In the genomic region with DNA sequence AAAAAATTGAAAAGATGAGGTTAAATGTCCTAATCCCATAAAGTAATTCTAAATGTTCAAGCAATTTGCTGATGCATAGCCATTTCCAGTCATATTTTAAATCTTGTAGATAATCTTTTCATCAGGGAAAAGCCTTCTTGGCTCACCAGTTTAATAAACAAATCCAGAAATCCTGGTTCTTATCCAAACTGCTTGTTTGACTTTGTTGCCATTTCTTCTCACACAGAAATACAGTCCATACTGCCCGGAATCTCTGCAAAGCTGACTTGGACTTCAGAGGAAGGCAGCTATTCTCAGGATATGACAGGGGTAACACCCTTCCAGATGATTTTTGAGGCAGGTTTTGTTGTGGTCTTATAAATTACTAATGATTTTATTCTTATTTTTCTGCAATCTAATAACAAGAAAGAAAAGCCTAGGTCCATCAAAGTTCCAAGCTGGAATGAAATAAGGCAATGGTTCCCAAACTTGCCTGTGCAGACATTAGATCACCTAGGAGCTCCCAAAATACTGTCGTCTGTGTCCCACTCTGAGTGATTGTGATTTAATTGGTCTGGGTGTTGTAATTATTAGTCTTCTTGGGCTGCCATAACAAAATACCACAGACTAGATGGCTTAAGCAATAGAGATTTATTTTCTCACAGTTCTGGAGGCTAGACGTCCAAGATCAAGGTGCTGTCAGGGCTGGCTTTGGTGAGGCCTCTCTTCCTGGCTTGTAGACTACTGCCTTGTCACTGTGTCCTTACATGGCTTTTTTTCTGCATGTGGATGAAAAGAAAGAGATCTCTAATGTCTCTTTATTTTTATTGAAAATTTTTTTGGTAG, we compare ENCODE assay signal across 24 cellular contexts. TPM values are rescaled to one million over a fixed set of nuclear protein-coding genes. Genes with fewer than 3 reads are reported as not detected.
DNase-seq lines count a peak whose midpoint lies in the region; ATAC-seq and TF ChIP-seq lines count a peak whose summit lies in the region.
"Had no signal": no experiment of that assay in that cellular context is flagged by ENCODE, and none has a peak within 500 bp of the region (broad histone marks: within the 10 kb centered on the region; RNA-seq: fewer than 3 reads in every experiment).

No MANE protein-coding gene starts in this region.

- no peaks in the 10 kb centered on the region for H4K20me1 ChIP-seq in Karpas-422 (ENCODE audit: insufficient read depth, low read depth, low read length)
- H4K20me1 ChIP-seq in hepatocyte (ENCODE audit: insufficient read depth, poor library complexity, severe bottlenecking): no peaks in the 10 kb centered on the region

- peaks cover 2% of the 10 kb centered on the region for H3K27me3 Mint-ChIP-seq in endothelial cell (ENCODE audit: unreplicated experiment)
- H3K27me3 Mint-ChIP-seq: CD4-positive, alpha-beta T cell had no signal

- H3K36me3 ChIP-seq in Karpas-422 (ENCODE audit: insufficient read depth, low read length) (peaks cover 7% of the 10 kb centered on the region; the same call in 1 of the 2 replicates), hepatocyte (replicated peaks; ENCODE audit: insufficient read depth, low read depth) (no peaks in the 10 kb centered on the region), stomach smooth muscle (ENCODE audit: control insufficient read depth in 2 of 2, insufficient read depth in 2 of 2, low read length in 2 of 2) (no peaks in the 10 kb centered on the region)
- H3K36me3 ChIP-seq: MG63 had no signal

- POLR2A ChIA-PET in HEK293T (lab: Yijun Ruan, JAX): no interaction called here

- CTCF ChIA-PET in HEK293T (lab: Yijun Ruan, JAX): no interaction called here

- peak overlapping the region; percentile 51 for H3K4me3 Mint-ChIP-seq in endothelial cell (ENCODE audit: unreplicated experiment)
- H3K4me3 Mint-ChIP-seq: CD4-positive, alpha-beta T cell; H9 had no signal

- H3K27me3 ChIP-seq in Karpas-422 (ENCODE audit: low read length) (no peaks in the 10 kb centered on the region), hepatocyte (no peaks in the 10 kb centered on the region), stomach smooth muscle (ENCODE audit: control insufficient read depth in 1 of 2, insufficient read depth in 2 of 2, low read length in 2 of 2) (no peaks in the 10 kb centered on the region)
- H3K27me3 ChIP-seq: MG63 had no signal

- no peaks in the 10 kb centered on the region for H3K4me1 Mint-ChIP-seq in endothelial cell (ENCODE audit: unreplicated experiment)
- H3K4me1 Mint-ChIP-seq: H9 had no signal

- no peak for ATAC-seq in HG02642 (IDR thresholded peaks at IDR 0.05; ENCODE audit: poor library complexity, unreplicated experiment)
- ATAC-seq: GM12878 had no signal

- no peaks in the 10 kb centered on the region for H3K9me3 ChIP-seq in Karpas-422 (ENCODE audit: low read length)
- no peaks in the 10 kb centered on the region for H3K9me3 ChIP-seq in hepatocyte (ENCODE audit: low read depth)
- no peaks in the 10 kb centered on the region for H3K9me3 ChIP-seq in stomach smooth muscle (ENCODE audit: control insufficient read depth in 2 of 2, low read length in 2 of 2)
- H3K9me3 ChIP-seq: MG63 had no signal

- DNase-seq in Karpas-422: no peak
- no peak for DNase-seq in endothelial cell (ENCODE audit: low spot score)
- DNase-seq in hepatocyte (ENCODE audit: low spot score): no peak
- DNase-seq in NCI-H526 treated with DMSO at 0.1 percent for 48 hours (lab: John Stamatoyannopoulos, UW): no peak
- no peak for DNase-seq in stimulated activated CD4-positive, alpha-beta T cell treated with anti-CD3 and anti-CD28 coated beads, Interleukin-12 subunit alpha, Interleukin-12 subunit beta, amount 100 ng/mL, for 4 hours
- no peak for DNase-seq in HEK293T (ENCODE audit: extremely low spot score)
- DNase-seq: CD4-positive, alpha-beta T cell; COR-L47; DMS 273 treated with DMSO at 0.1 percent for 48 hours; DMS79 treated with DMSO at 0.1 percent for 48 hours; H9; Kasumi-1; MG63; NCI-H1417; NCI-H1694 treated with DMSO at 0.1 percent for 48 hours; NCI-H2081 treated with DMSO at 0.1 percent for 48 hours; NCI-H2171 treated with DMSO at 0.1 percent for 48 hours; NCI-H526; OCI-M1; RPMI8226; SHP77 had no signal

- no peak overlapping the region for H3K27ac Mint-ChIP-seq in endothelial cell (ENCODE audit: unreplicated experiment)
- H3K27ac Mint-ChIP-seq: CD4-positive, alpha-beta T cell; H9 had no signal

- H2AFZ ChIP-seq in Karpas-422 (ENCODE audit: low read length) (no peak overlapping the region), hepatocyte (no peak overlapping the region)

- no peak overlapping the region for H3K9ac ChIP-seq in Karpas-422 (ENCODE audit: low read length)
- no peak overlapping the region for H3K9ac ChIP-seq in stomach smooth muscle (ENCODE audit: low read length in 2 of 2)

- no peaks in the 10 kb centered on the region for H3K9me3 Mint-ChIP-seq in endothelial cell (ENCODE audit: unreplicated experiment)
- H3K9me3 Mint-ChIP-seq: CD4-positive, alpha-beta T cell; H9 had no signal

- H3K36me3 Mint-ChIP-seq in endothelial cell (ENCODE audit: low read depth, unreplicated experiment): no peaks in the 10 kb centered on the region

- H3K9me2 ChIP-seq in Karpas-422 (replicated peaks; ENCODE audit: insufficient read depth, low read length) (no peaks in the 10 kb centered on the region), hepatocyte (replicated peaks; ENCODE audit: insufficient read depth) (no peaks in the 10 kb centered on the region)

- 0 out of 2 replicates have a peak overlapping the region, but pooled peaks have one; percentile 0 for H3K27ac ChIP-seq in Karpas-422 (ENCODE audit: low read length)
- peak overlapping the region; percentile 48 for H3K27ac ChIP-seq in hepatocyte
- peak overlapping the region; percentile 32 for H3K27ac ChIP-seq in stomach smooth muscle (ENCODE audit: low read length)

- H3K4me2 ChIP-seq in Karpas-422 (ENCODE audit: low read depth, low read length, poor library complexity, severe bottlenecking) (no peak overlapping the region), hepatocyte (peak overlapping the region; percentile 36)

- no peak for TF ChIP-seq CTCF in endothelial cell (IDR thresholded peaks at IDR 0.05; ENCODE audit: unreplicated experiment)
- no peak for TF ChIP-seq CTCF in hepatocyte (IDR thresholded peaks at IDR 0.05; ENCODE audit: poor library complexity)

- 61% methylated on average over 3 of the region's 3 CpGs for WGBS in hepatocyte (ENCODE audit: low lambda C conversion rate, missing lambda C conversion rate)

- H3K4me3 ChIP-seq in Karpas-422 (ENCODE audit: low read length) (no peak overlapping the region), hepatocyte (no peak overlapping the region), stomach smooth muscle (ENCODE audit: low read length in 2 of 2) (no peak overlapping the region)
- H3K4me3 ChIP-seq: GM12878, MG63 had no signal

- peaks cover 12% of the 10 kb centered on the region for H3K79me2 ChIP-seq in Karpas-422 (ENCODE audit: low read length)
- H3K79me2 ChIP-seq in hepatocyte: no peaks in the 10 kb centered on the region

- H3K4me1 ChIP-seq in Karpas-422 (ENCODE audit: low read length): peaks cover 48% of the 10 kb centered on the region
- peaks cover 26% of the 10 kb centered on the region for H3K4me1 ChIP-seq in hepatocyte (ENCODE audit: insufficient read depth)
- peaks cover 12% of the 10 kb centered on the region for H3K4me1 ChIP-seq in stomach smooth muscle (ENCODE audit: control insufficient read depth, insufficient read depth, low read length)

TF ChIP-seq in HEK293T, 16 proteins besides CTCF, POLR2A, EP300 and RAD21:
- TF ChIP-seq FOXK2 (IDR thresholded peaks at IDR 0.05): no peak
- no peak for TF ChIP-seq ZNF384 (IDR thresholded peaks at IDR 0.05)
- TF ChIP-seq TARDBP (IDR thresholded peaks at IDR 0.05): no peak
- no peak for TF ChIP-seq SP1 (IDR thresholded peaks at IDR 0.05)
- no peak for TF ChIP-seq FOXA1 (IDR thresholded peaks at IDR 0.05)
- TF ChIP-seq BHLHE40 (IDR thresholded peaks at IDR 0.05; ENCODE audit: borderline replicate concordance): no peak
- no peak for TF ChIP-seq SUZ12 (IDR thresholded peaks at IDR 0.05)
- no peak for TF ChIP-seq NFRKB (IDR thresholded peaks at IDR 0.05)
- no peak for TF ChIP-seq L3MBTL2 (conservative IDR thresholded peaks at IDR 0.05)
- no peak for TF ChIP-seq FOXM1 (IDR thresholded peaks at IDR 0.05; ENCODE audit: borderline replicate concordance)
- TF ChIP-seq ELF4 (IDR thresholded peaks at IDR 0.05): no peak
- TF ChIP-seq, protein P1, sequence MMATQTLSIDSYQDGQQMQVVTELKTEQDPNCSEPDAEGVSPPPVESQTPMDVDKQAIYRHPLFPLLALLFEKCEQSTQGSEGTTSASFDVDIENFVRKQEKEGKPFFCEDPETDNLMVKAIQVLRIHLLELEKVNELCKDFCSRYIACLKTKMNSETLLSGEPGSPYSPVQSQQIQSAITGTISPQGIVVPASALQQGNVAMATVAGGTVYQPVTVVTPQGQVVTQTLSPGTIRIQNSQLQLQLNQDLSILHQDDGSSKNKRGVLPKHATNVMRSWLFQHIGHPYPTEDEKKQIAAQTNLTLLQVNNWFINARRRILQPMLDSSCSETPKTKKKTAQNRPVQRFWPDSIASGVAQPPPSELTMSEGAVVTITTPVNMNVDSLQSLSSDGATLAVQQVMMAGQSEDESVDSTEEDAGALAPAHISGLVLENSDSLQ (IDR thresholded peaks at IDR 0.05): no peak

RNA-seq across cellular contexts. Expression of a gene that starts 55.1 kb away (rescaled TPM):
- total RNA-seq in Karpas-422 (2014; rRNA removed; shearing (Covaris generic); ENCODE audit: low replicate concordance): 20.4 and 53.3 TPM in 2 replicates
- total RNA-seq in endothelial cell (ENCODE audit: unreplicated experiment) (25.2 TPM), hepatocyte (19.8 and 27.0 TPM in 2 replicates)
- polyA plus RNA-seq in hepatocyte: 41.4 and 42.2 TPM in 2 replicates

RNA-seq across cellular contexts. Expression of a gene that starts 59.1 kb away (rescaled TPM):
- total RNA-seq in Karpas-422 (2014; rRNA removed; shearing (Covaris generic); ENCODE audit: low replicate concordance): 18.9 and 72.0 TPM in 2 replicates
- total RNA-seq in endothelial cell (ENCODE audit: unreplicated experiment) (17.1 TPM), hepatocyte (115 and 152 TPM in 2 replicates)
- polyA plus RNA-seq in hepatocyte: 177 and 183 TPM in 2 replicates
- total RNA-seq: CD4-positive, alpha-beta T cell had no signal
